ENCODE assay signal across 10 cellular contexts in genomic region chr2:200378652-200379290, GRCh38.
A peak's percentile ranks its signal among the peaks of the same experiment; 100 is the strongest.
DNase-seq lines count a peak whose midpoint lies in the region; ATAC-seq, FAIRE-seq and TF ChIP-seq lines count a peak whose summit lies in the region.
"Had no signal": no experiment of that assay in that cellular context is flagged by ENCODE, and none has a peak within 500 bp of the region (broad histone marks: within the 10 kb centered on the region; RNA-seq: fewer than 3 reads in every experiment).

No MANE protein-coding gene starts in this region.

- no peak for TF ChIP-seq POLR2A in K562 (conservative IDR thresholded peaks at IDR 0.05)

- TF ChIP-seq EP300 in K562 (IDR thresholded peaks at IDR 0.05; ENCODE audit: low read length), result no peak

- H3K27ac ChIP-seq in K562 (ENCODE audit: extremely low read depth, low read depth, low read length) (peak overlapping the region; percentile 65), keratinocyte (ENCODE audit: control insufficient read depth, insufficient read depth, low read length) (peak overlapping the region; percentile 81)

- dilution Hi-C loops in keratinocyte (cut with MboI; ENCODE audit: extremely low pct_ligation_motif_present, low sequenced_read_pairs), result no loop called here

- H2AFZ ChIP-seq in K562 (ENCODE audit: low read depth, low read length), result peak overlapping the region; percentile 80
- no peak overlapping the region for H2AFZ ChIP-seq in keratinocyte (ENCODE audit: control insufficient read depth, low read length)

- intact Hi-C loops in K562 (cut with micrococcal nuclease), result loop anchor here (10.0 kb wide), 1 partner anchor 394 kb away; no protein-coding TSS in a partner anchor

- H3K4me2 ChIP-seq in K562 (ENCODE audit: insufficient read depth, low read length), result peak overlapping the region; percentile 60
- H3K4me2 ChIP-seq in keratinocyte (ENCODE audit: control insufficient read depth, extremely low read depth, insufficient read depth, low read depth, low read length), result peak overlapping the region; percentile 76

- no peak for ATAC-seq in K562
- no peak for ATAC-seq in HG02938 (IDR thresholded peaks at IDR 0.05; ENCODE audit: unreplicated experiment)
- ATAC-seq: natural killer cell had no signal

- in situ Hi-C loops in K562 (cut with MboI), result no loop called here

- CTCF ChIA-PET in K562 (lab: Yijun Ruan, JAX; ENCODE audit: low intra/inter-chr PET ratio), result no interaction called here

- H3K9me1 ChIP-seq in K562 (ENCODE audit: control insufficient read depth, insufficient read depth, low read length) (no peaks in the 10 kb centered on the region), keratinocyte (ENCODE audit: control insufficient read depth, extremely low read depth, insufficient read depth, low read length) (no peaks in the 10 kb centered on the region)

- H3K36me3 ChIP-seq in K562 (ENCODE audit: control insufficient read depth, insufficient read depth, low read length), result no peaks in the 10 kb centered on the region
- no peaks in the 10 kb centered on the region for H3K36me3 ChIP-seq in keratinocyte (ENCODE audit: control insufficient read depth in 2 of 2, extremely low read depth in 1 of 2, insufficient read depth in 2 of 2, low read length in 2 of 2)

- H3K9ac ChIP-seq in K562 (ENCODE audit: insufficient read depth in 1 of 2, low read depth in 2 of 2, low read length in 2 of 2) (peak overlapping the region in 1 of 2 experiments; percentile 45; a peak in 1 of 4 replicates), keratinocyte (ENCODE audit: control insufficient read depth, extremely low read depth, insufficient read depth, low read length) (no peak overlapping the region)

- POLR2A ChIA-PET in K562 (lab: Yijun Ruan, JAX), result interaction anchor here (0.6 to 0.7 kb wide), 3 partner anchors 362 to 841 kb away, joined by 3 read pairs; no protein-coding TSS in a partner anchor

- no peaks in the 10 kb centered on the region for H3K9me3 ChIP-seq in K562 (replicated peaks; ENCODE audit: control insufficient read depth, insufficient read depth, low read depth, low read length)
- no peaks in the 10 kb centered on the region for H3K9me3 ChIP-seq in keratinocyte (ENCODE audit: control insufficient read depth, low read depth, low read length)

- peaks cover 3% of the 10 kb centered on the region; the same call in 1 of the 3 replicates for H3K79me2 ChIP-seq in K562 (ENCODE audit: control insufficient read depth, insufficient read depth, low read length)
- peaks cover 51% of the 10 kb centered on the region for H3K79me2 ChIP-seq in keratinocyte (ENCODE audit: control insufficient read depth, insufficient read depth, low read length)

- peak; percentile 11 for DNase-seq in HCEC 1CT
- DNase-seq in K562 (ENCODE audit: extremely low read depth in 1 of 4, low spot score in 3 of 4), result no peak
- DNase-seq in keratinocyte (ENCODE audit: low read depth, low spot score), result no peak
- DNase-seq in stromal cell of bone marrow (ENCODE audit: low read depth), result peak; percentile 87
- DNase-seq in cerebellum (ENCODE audit: low spot score), result no peak
- no peak for DNase-seq in SK-N-DZ (ENCODE audit: low spot score)
- no peak for DNase-seq in D721Med (ENCODE audit: insufficient read length, low spot score)
- DNase-seq: central memory CD4-positive, alpha-beta T cell; natural killer cell had no signal

- TF ChIP-seq RAD21 in K562 (CRISPR knock-in tag; conservative IDR thresholded peaks at IDR 0.05 in 1 of 2, IDR thresholded peaks at IDR 0.05 in 1 of 2), result no peak

- no TSS peak for BruUV-seq in K562 (replicated peaks; lab: Mats Ljungman, UMichigan)

- WGBS in K562 (ENCODE audit: insufficient coverage, low coverage, missing lambda C conversion rate), result 33% methylated on average over 7 of the region's 7 CpGs

- H3K4me1 ChIP-seq in K562 (replicated peaks in 1 of 2; ENCODE audit: control insufficient read depth in 2 of 2, insufficient read depth in 2 of 2, low read length in 2 of 2) (peaks cover 2 to 70% of the 10 kb centered on the region in 2 experiments; a peak in 4 of 5 replicates), keratinocyte (ENCODE audit: control insufficient read depth, extremely low read depth, insufficient read depth, low read length) (peaks cover 45% of the 10 kb centered on the region)

- peak overlapping the region; percentile 25; the same call in 1 of the 2 replicates for H3K4me3 ChIP-seq in K562
- no peak overlapping the region for H3K4me3 ChIP-seq in keratinocyte (ENCODE audit: control insufficient read depth in 2 of 3, extremely low read depth in 1 of 3, insufficient read depth in 2 of 3, low read depth in 1 of 3, low read length in 3 of 3)

- FAIRE-seq in K562 (lab: Jason Lieb, UNC), result peak; percentile 29
- FAIRE-seq in keratinocyte (lab: Jason Lieb, UNC), result no peak
- FAIRE-seq in D721Med (lab: Jason Lieb, UNC), result no peak

- no peak for TF ChIP-seq CTCF in K562 (IDR thresholded peaks at IDR 0.05 in 2 of 3, conservative IDR thresholded peaks at IDR 0.05 in 1 of 3; ENCODE audit: insufficient read depth in 2 of 3, low read depth in 1 of 3, low read length in 3 of 3)
- no peak for TF ChIP-seq CTCF in keratinocyte (optimal IDR thresholded peaks at IDR 0.05 in 1 of 3, IDR thresholded peaks at IDR 0.05 in 1 of 3, conservative IDR thresholded peaks at IDR 0.05 in 1 of 3; ENCODE audit: extremely low read depth in 1 of 3, insufficient read depth in 2 of 3, low read length in 3 of 3)
- TF ChIP-seq CTCF in D721Med (IDR thresholded peaks at IDR 0.05; ENCODE audit: insufficient read depth, missing control alignments), result no peak

- H3K27me3 ChIP-seq in K562 (ENCODE audit: control insufficient read depth in 2 of 2, insufficient read depth in 2 of 2, low read length in 2 of 2) (no peaks in the 10 kb centered on the region), keratinocyte (ENCODE audit: control insufficient read depth, extremely low read depth, insufficient read depth, low read length) (no peaks in the 10 kb centered on the region)

- H4K20me1 ChIP-seq in K562 (replicated peaks; ENCODE audit: control insufficient read depth, insufficient read depth, low read length) (no peaks in the 10 kb centered on the region), keratinocyte (ENCODE audit: control insufficient read depth, extremely low read depth, insufficient read depth, low read length) (no peaks in the 10 kb centered on the region)

TF ChIP-seq in K562, 482 proteins besides CTCF, POLR2A, EP300 and RAD21 (continues in another document):
- TF ChIP-seq, protein P1, sequence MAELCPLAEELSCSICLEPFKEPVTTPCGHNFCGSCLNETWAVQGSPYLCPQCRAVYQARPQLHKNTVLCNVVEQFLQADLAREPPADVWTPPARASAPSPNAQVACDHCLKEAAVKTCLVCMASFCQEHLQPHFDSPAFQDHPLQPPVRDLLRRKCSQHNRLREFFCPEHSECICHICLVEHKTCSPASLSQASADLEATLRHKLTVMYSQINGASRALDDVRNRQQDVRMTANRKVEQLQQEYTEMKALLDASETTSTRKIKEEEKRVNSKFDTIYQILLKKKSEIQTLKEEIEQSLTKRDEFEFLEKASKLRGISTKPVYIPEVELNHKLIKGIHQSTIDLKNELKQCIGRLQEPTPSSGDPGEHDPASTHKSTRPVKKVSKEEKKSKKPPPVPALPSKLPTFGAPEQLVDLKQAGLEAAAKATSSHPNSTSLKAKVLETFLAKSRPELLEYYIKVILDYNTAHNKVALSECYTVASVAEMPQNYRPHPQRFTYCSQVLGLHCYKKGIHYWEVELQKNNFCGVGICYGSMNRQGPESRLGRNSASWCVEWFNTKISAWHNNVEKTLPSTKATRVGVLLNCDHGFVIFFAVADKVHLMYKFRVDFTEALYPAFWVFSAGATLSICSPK (IDR thresholded peaks at IDR 0.05; ENCODE audit: borderline replicate concordance), result no peak
- no peak for TF ChIP-seq COPS2 (conservative IDR thresholded peaks at IDR 0.05)
- TF ChIP-seq, protein P2, sequence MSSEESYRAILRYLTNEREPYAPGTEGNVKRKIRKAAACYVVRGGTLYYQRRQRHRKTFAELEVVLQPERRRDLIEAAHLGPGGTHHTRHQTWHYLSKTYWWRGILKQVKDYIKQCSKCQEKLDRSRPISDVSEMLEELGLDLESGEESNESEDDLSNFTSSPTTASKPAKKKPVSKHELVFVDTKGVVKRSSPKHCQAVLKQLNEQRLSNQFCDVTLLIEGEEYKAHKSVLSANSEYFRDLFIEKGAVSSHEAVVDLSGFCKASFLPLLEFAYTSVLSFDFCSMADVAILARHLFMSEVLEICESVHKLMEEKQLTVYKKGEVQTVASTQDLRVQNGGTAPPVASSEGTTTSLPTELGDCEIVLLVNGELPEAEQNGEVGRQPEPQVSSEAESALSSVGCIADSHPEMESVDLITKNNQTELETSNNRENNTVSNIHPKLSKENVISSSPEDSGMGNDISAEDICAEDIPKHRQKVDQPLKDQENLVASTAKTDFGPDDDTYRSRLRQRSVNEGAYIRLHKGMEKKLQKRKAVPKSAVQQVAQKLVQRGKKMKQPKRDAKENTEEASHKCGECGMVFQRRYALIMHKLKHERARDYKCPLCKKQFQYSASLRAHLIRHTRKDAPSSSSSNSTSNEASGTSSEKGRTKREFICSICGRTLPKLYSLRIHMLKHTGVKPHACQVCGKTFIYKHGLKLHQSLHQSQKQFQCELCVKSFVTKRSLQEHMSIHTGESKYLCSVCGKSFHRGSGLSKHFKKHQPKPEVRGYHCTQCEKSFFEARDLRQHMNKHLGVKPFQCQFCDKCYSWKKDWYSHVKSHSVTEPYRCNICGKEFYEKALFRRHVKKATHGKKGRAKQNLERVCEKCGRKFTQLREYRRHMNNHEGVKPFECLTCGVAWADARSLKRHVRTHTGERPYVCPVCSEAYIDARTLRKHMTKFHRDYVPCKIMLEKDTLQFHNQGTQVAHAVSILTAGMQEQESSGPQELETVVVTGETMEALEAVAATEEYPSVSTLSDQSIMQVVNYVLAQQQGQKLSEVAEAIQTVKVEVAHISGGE (CRISPR knock-in tag; IDR thresholded peaks at IDR 0.05), result no peak
- no peak for TF ChIP-seq ZNF589 (CRISPR knock-in tag; IDR thresholded peaks at IDR 0.05; ENCODE audit: low read depth)
- TF ChIP-seq, protein P3, sequence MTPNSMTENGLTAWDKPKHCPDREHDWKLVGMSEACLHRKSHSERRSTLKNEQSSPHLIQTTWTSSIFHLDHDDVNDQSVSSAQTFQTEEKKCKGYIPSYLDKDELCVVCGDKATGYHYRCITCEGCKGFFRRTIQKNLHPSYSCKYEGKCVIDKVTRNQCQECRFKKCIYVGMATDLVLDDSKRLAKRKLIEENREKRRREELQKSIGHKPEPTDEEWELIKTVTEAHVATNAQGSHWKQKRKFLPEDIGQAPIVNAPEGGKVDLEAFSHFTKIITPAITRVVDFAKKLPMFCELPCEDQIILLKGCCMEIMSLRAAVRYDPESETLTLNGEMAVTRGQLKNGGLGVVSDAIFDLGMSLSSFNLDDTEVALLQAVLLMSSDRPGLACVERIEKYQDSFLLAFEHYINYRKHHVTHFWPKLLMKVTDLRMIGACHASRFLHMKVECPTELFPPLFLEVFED (CRISPR knock-in tag; conservative IDR thresholded peaks at IDR 0.05), result no peak
- TF ChIP-seq ETV1 (tag; conservative IDR thresholded peaks at IDR 0.05; ENCODE audit: low read depth), result no peak

Comparison
In these comparisons a context has a peak if more than half of its experiments do, and no peak if none do; other contexts are left out.
1. DNase-seq: peak in HCEC 1CT (single experiment) and stromal cell of bone marrow (single experiment); none in K562 (0 of 4), keratinocyte (single experiment), cerebellum (single experiment), SK-N-DZ (single experiment) and D721Med (single experiment).